In genomic region chr7:121313220-121313792, GRCh38 we compare ENCODE assay signal across 1 cellular context.
TF ChIP-seq lines count a peak whose summit lies in the region.

No MANE protein-coding gene starts in this region.

TF ChIP-seq in K562, 482 proteins besides CTCF, POLR2A, EP300 and RAD21 (continued from another document):
- TF ChIP-seq, protein P1, sequence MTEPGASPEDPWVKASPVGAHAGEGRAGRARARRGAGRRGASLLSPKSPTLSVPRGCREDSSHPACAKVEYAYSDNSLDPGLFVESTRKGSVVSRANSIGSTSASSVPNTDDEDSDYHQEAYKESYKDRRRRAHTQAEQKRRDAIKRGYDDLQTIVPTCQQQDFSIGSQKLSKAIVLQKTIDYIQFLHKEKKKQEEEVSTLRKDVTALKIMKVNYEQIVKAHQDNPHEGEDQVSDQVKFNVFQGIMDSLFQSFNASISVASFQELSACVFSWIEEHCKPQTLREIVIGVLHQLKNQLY (CRISPR knock-in tag; conservative IDR thresholded peaks at IDR 0.05), result no peak
- no peak for TF ChIP-seq ZFPM2 (CRISPR knock-in tag; IDR thresholded peaks at IDR 0.05)
- no peak for TF ChIP-seq JUN (IDR thresholded peaks at IDR 0.05; ENCODE audit: borderline replicate concordance, low read depth, low read length)
- TF ChIP-seq JUN (CRISPR knock-in tag; IDR thresholded peaks at IDR 0.05; ENCODE audit: borderline replicate concordance), result no peak
- no peak for TF ChIP-seq ZBTB12 (CRISPR knock-in tag; IDR thresholded peaks at IDR 0.05)
- no peak for TF ChIP-seq THAP12 (CRISPR knock-in tag; IDR thresholded peaks at IDR 0.05)
- no peak for TF ChIP-seq MBD1 (CRISPR knock-in tag; IDR thresholded peaks at IDR 0.05)
- TF ChIP-seq YBX1 (IDR thresholded peaks at IDR 0.05), result no peak
- TF ChIP-seq SNRNP70 (optimal IDR thresholded peaks at IDR 0.05; ENCODE audit: low read depth, low read length), result no peak
- TF ChIP-seq MEF2D (tag; conservative IDR thresholded peaks at IDR 0.05; ENCODE audit: low read depth), result no peak
- TF ChIP-seq ZNF77 (CRISPR knock-in tag; IDR thresholded peaks at IDR 0.05), result no peak
- no peak for TF ChIP-seq AFF1 (IDR thresholded peaks at IDR 0.05; ENCODE audit: low read depth in 1 of 2, partially characterized antibody in 2 of 2)
- TF ChIP-seq KDM1A (IDR thresholded peaks at IDR 0.05), result no peak
TF ChIP-seq in K562: peak in this region for 0.
